27 cellular contexts compared by ENCODE assay signal in genomic region chr18:28890796-28891195, GRCh38.
"Had no signal": no experiment of that assay in that cellular context is flagged by ENCODE, and none has a peak within 500 bp of the region (broad histone marks: within the 10 kb centered on the region; RNA-seq: fewer than 3 reads in every experiment).

No MANE protein-coding gene starts in this region.

- DNase-seq: activated CD4-positive, alpha-beta T cell treated with anti-CD3 and anti-CD28 coated beads for 1 hour; activated CD4-positive, alpha-beta T cell treated with anti-CD3 and anti-CD28 coated beads, Interleukin-2, amount 50 U/mL, for 1 hour; activated CD8-positive, alpha-beta T cell treated with anti-CD3 and anti-CD28 coated beads for 36 hours; activated gamma-delta T cell treated with Interleukin-2 at 50 U/mL for 16 hours; activated naive CD4-positive, alpha-beta T cell treated with anti-CD3 and anti-CD28 coated beads, Interleukin-2, amount 50 U/mL, for 16 hours; activated T-cell treated with anti-CD3 and anti-CD28 coated beads, Interleukin-2, amount 50 U/mL, for 4 hours; amniotic stem cell; central memory CD4-positive, alpha-beta T cell; endodermal cell; heart left ventricle; hypothalamus; immature natural killer cell; naive B cell; nephron progenitor cell; ovary; stimulated activated CD4-positive, alpha-beta T cell treated with anti-CD3 and anti-CD28 coated beads, Interleukin-4, amount 100 ng/mL, for 24 hours; T-helper 17 cell; trophoblast cell had no signal

- H3K9me3 ChIP-seq: neutrophil, ovary had no signal

- H3K4me3 ChIP-seq: breast epithelium, gastroesophageal sphincter, heart left ventricle, ovary, skin epidermis, thoracic aorta had no signal

- H3K36me3 ChIP-seq: breast epithelium, gastroesophageal sphincter, heart left ventricle, neutrophil, ovary, thoracic aorta had no signal

- H3K4me1 ChIP-seq: breast epithelium, gastroesophageal sphincter, heart left ventricle had no signal

- H3K27me3 ChIP-seq: breast epithelium, gastroesophageal sphincter, heart left ventricle, neutrophil, ovary had no signal

- H3K27ac ChIP-seq: breast epithelium, gastroesophageal sphincter, heart left ventricle, neutrophil, ovary, skin epidermis, thoracic aorta had no signal

- ATAC-seq: activated CD8-positive, alpha-beta T cell treated with anti-CD3 and anti-CD28 coated beads for 36 hours; activated T-cell treated with anti-CD3 and anti-CD28 coated beads, Interleukin-2, amount 50 U/mL, for 4 hours; activated T-helper 17 cell treated with anti-CD3 and anti-CD28 coated beads, Interleukin-2, amount 50 U/mL, for 72 hours; gastroesophageal sphincter; heart left ventricle; sciatic nerve; stimulated activated effector memory CD8-positive, alpha-beta T cell treated with anti-CD3 and anti-CD28 coated beads, Interleukin-12 subunit alpha, Interleukin-12 subunit beta, amount 100 ng/mL, for 72 hours; T-helper 17 cell; WTC11 had no signal
